1 cellular context compared by ENCODE assay signal in genomic region chr1:229557913-229558414, GRCh38.
TF ChIP-seq lines count a peak whose summit lies in the region.

No MANE protein-coding gene starts in this region.

TF ChIP-seq in HepG2, 621 proteins besides CTCF, POLR2A, EP300 and RAD21 (continued from another document and continues in another):
- TF ChIP-seq GLMP (CRISPR knock-in tag; IDR thresholded peaks at IDR 0.05; ENCODE audit: borderline replicate concordance) (no peak), NR0B2 (CRISPR knock-in tag; IDR thresholded peaks at IDR 0.05) (no peak), SP140L (CRISPR knock-in tag; IDR thresholded peaks at IDR 0.05; ENCODE audit: borderline replicate concordance) (no peak), ZNF782 (CRISPR knock-in tag; IDR thresholded peaks at IDR 0.05; ENCODE audit: borderline replicate concordance) (no peak), MLLT10 (CRISPR knock-in tag; IDR thresholded peaks at IDR 0.05) (no peak), BCL3 (CRISPR knock-in tag; IDR thresholded peaks at IDR 0.05) (no peak), AHDC1 (CRISPR knock-in tag; IDR thresholded peaks at IDR 0.05; ENCODE audit: borderline replicate concordance) (no peak), PBX2 (CRISPR knock-in tag; IDR thresholded peaks at IDR 0.05) (no peak), WIZ (CRISPR knock-in tag; IDR thresholded peaks at IDR 0.05) (no peak), SPEN (CRISPR knock-in tag; IDR thresholded peaks at IDR 0.05; ENCODE audit: low read depth) (no peak), BCL6 (CRISPR knock-in tag; IDR thresholded peaks at IDR 0.05) (0 out of 2 replicates have a peak, but pooled peaks have one; percentile 5), DMTF1 (CRISPR knock-in tag; IDR thresholded peaks at IDR 0.05) (no peak), FOSL2 (CRISPR knock-in tag; IDR thresholded peaks at IDR 0.05) (no peak), TBP (CRISPR knock-in tag; IDR thresholded peaks at IDR 0.05) (no peak), ZNF572 (CRISPR knock-in tag; IDR thresholded peaks at IDR 0.05) (no peak), ZFP90 (CRISPR knock-in tag; IDR thresholded peaks at IDR 0.05; ENCODE audit: borderline replicate concordance) (no peak), TGIF2 (CRISPR knock-in tag; IDR thresholded peaks at IDR 0.05) (0 out of 2 replicates have a peak, but pooled peaks have one; percentile 55), DR1 (CRISPR knock-in tag; IDR thresholded peaks at IDR 0.05) (0 out of 2 replicates have a peak, but pooled peaks have one; percentile 23), ZNF557 (CRISPR knock-in tag; IDR thresholded peaks at IDR 0.05) (no peak), ZNF639 (CRISPR knock-in tag; conservative IDR thresholded peaks at IDR 0.05) (no peak), HMGXB4 (CRISPR knock-in tag; IDR thresholded peaks at IDR 0.05; ENCODE audit: borderline replicate concordance in 1 of 2, low read depth in 1 of 2) (0 out of 4 replicates have a peak, but pooled peaks of 1 of the 2 experiments have one; percentile 15), ZNF770 (CRISPR knock-in tag; IDR thresholded peaks at IDR 0.05) (0 out of 2 replicates have a peak, but pooled peaks have one; percentile 39), JUN (CRISPR knock-in tag; IDR thresholded peaks at IDR 0.05) (no peak), POLR2AphosphoS5 (IDR thresholded peaks at IDR 0.05; ENCODE audit: low read depth, low read length) (no peak), HDAC1 (CRISPR knock-in tag; IDR thresholded peaks at IDR 0.05) (no peak; the same call in 1 of the 2 replicates), ZNF276 (CRISPR knock-in tag; IDR thresholded peaks at IDR 0.05; ENCODE audit: low read depth) (no peak), NFE2L1 (CRISPR knock-in tag; IDR thresholded peaks at IDR 0.05; ENCODE audit: borderline replicate concordance) (no peak), ZIK1 (CRISPR knock-in tag; IDR thresholded peaks at IDR 0.05; ENCODE audit: borderline replicate concordance, low read depth) (no peak), NCOA5 (CRISPR knock-in tag; IDR thresholded peaks at IDR 0.05) (no peak), ZNF784 (CRISPR knock-in tag; IDR thresholded peaks at IDR 0.05; ENCODE audit: borderline replicate concordance) (no peak), ZNF205 (CRISPR knock-in tag; IDR thresholded peaks at IDR 0.05) (no peak), ZNF772 (CRISPR knock-in tag; IDR thresholded peaks at IDR 0.05) (no peak)
